ENCODE assay signal across 1 cellular context in the genomic region with DNA sequence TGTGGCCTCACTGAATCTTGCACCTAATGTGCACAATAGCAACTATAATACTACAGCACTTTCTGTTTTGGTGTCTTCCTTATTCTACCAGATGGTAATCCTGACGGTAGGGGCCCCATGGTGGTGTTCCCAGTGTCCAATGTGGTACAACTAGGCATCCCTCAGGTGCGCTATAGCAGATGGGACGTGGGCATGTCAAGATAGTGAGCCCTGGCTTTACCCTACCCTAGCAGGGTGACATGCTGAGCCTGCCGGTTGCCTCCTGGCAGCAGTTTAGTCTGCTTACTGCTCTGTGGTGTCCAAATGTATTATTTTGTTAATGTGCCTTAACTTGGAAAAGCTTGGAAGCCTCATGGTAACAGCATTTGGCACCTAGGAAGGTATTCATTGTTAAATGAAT.
TF ChIP-seq lines count a peak whose summit lies in the region.

No MANE protein-coding gene starts in this region.

TF ChIP-seq in WTC11, 78 proteins besides CTCF, POLR2A, EP300 and RAD21 (continued from another document):
- TF ChIP-seq, protein P1, sequence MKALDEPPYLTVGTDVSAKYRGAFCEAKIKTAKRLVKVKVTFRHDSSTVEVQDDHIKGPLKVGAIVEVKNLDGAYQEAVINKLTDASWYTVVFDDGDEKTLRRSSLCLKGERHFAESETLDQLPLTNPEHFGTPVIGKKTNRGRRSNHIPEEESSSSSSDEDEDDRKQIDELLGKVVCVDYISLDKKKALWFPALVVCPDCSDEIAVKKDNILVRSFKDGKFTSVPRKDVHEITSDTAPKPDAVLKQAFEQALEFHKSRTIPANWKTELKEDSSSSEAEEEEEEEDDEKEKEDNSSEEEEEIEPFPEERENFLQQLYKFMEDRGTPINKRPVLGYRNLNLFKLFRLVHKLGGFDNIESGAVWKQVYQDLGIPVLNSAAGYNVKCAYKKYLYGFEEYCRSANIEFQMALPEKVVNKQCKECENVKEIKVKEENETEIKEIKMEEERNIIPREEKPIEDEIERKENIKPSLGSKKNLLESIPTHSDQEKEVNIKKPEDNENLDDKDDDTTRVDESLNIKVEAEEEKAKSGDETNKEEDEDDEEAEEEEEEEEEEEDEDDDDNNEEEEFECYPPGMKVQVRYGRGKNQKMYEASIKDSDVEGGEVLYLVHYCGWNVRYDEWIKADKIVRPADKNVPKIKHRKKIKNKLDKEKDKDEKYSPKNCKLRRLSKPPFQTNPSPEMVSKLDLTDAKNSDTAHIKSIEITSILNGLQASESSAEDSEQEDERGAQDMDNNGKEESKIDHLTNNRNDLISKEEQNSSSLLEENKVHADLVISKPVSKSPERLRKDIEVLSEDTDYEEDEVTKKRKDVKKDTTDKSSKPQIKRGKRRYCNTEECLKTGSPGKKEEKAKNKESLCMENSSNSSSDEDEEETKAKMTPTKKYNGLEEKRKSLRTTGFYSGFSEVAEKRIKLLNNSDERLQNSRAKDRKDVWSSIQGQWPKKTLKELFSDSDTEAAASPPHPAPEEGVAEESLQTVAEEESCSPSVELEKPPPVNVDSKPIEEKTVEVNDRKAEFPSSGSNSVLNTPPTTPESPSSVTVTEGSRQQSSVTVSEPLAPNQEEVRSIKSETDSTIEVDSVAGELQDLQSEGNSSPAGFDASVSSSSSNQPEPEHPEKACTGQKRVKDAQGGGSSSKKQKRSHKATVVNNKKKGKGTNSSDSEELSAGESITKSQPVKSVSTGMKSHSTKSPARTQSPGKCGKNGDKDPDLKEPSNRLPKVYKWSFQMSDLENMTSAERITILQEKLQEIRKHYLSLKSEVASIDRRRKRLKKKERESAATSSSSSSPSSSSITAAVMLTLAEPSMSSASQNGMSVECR (CRISPR knock-in tag; IDR thresholded peaks at IDR 0.05; ENCODE audit: borderline replicate concordance) = no peak
- TF ChIP-seq NFE2L1 (CRISPR knock-in tag; IDR thresholded peaks at IDR 0.05) (no peak), TP53 (CRISPR knock-in tag; IDR thresholded peaks at IDR 0.05) (no peak), ZNF416 (CRISPR knock-in tag; IDR thresholded peaks at IDR 0.05) (no peak), MXD4 (CRISPR knock-in tag; IDR thresholded peaks at IDR 0.05; ENCODE audit: borderline replicate concordance) (no peak), ZNF671 (CRISPR knock-in tag; IDR thresholded peaks at IDR 0.05) (no peak)
- TF ChIP-seq, protein P2, sequence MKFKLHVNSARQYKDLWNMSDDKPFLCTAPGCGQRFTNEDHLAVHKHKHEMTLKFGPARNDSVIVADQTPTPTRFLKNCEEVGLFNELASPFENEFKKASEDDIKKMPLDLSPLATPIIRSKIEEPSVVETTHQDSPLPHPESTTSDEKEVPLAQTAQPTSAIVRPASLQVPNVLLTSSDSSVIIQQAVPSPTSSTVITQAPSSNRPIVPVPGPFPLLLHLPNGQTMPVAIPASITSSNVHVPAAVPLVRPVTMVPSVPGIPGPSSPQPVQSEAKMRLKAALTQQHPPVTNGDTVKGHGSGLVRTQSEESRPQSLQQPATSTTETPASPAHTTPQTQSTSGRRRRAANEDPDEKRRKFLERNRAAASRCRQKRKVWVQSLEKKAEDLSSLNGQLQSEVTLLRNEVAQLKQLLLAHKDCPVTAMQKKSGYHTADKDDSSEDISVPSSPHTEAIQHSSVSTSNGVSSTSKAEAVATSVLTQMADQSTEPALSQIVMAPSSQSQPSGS (CRISPR knock-in tag; IDR thresholded peaks at IDR 0.05; ENCODE audit: borderline replicate concordance, low read depth) = no peak
- TF ChIP-seq, protein P3, sequence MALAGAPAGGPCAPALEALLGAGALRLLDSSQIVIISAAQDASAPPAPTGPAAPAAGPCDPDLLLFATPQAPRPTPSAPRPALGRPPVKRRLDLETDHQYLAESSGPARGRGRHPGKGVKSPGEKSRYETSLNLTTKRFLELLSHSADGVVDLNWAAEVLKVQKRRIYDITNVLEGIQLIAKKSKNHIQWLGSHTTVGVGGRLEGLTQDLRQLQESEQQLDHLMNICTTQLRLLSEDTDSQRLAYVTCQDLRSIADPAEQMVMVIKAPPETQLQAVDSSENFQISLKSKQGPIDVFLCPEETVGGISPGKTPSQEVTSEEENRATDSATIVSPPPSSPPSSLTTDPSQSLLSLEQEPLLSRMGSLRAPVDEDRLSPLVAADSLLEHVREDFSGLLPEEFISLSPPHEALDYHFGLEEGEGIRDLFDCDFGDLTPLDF (CRISPR knock-in tag; IDR thresholded peaks at IDR 0.05) = no peak
- TF ChIP-seq, protein P4, sequence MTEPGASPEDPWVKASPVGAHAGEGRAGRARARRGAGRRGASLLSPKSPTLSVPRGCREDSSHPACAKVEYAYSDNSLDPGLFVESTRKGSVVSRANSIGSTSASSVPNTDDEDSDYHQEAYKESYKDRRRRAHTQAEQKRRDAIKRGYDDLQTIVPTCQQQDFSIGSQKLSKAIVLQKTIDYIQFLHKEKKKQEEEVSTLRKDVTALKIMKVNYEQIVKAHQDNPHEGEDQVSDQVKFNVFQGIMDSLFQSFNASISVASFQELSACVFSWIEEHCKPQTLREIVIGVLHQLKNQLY (CRISPR knock-in tag; IDR thresholded peaks at IDR 0.05) = no peak
